Comparison of ENCODE assay signal across 8 cellular contexts in genomic region chr20:25233016-25233772, GRCh38. TPM values are rescaled to one million over a fixed set of nuclear protein-coding genes. Genes with fewer than 3 reads are reported as not detected.
A peak's percentile ranks its signal among the peaks of the same experiment; 100 is the strongest.
DNase-seq lines count a peak whose midpoint lies in the region; TF ChIP-seq lines count a peak whose summit lies in the region.

No MANE protein-coding gene starts in this region.

- no peak for TF ChIP-seq CTCF in fibroblast of mammary gland (conservative IDR thresholded peaks at IDR 0.05; ENCODE audit: control insufficient read depth, insufficient read depth, low read depth, low read length)

- H3K4me3 ChIP-seq in fibroblast of mammary gland (ENCODE audit: control insufficient read depth, low read depth, low read length), result no peak overlapping the region
- no peak overlapping the region for H3K4me3 ChIP-seq in effector memory CD4-positive, alpha-beta T cell (ENCODE audit: insufficient read depth, low read depth, low read length, poor library complexity, severe bottlenecking)

- H3K36me3 ChIP-seq in effector memory CD4-positive, alpha-beta T cell (ENCODE audit: control insufficient read depth, insufficient read depth, low read length), result no peaks in the 10 kb centered on the region

- in situ Hi-C loops in G401 (cut with HindIII; ENCODE audit: low sequenced_read_pairs), result no loop called here

- H3K27ac ChIP-seq in effector memory CD4-positive, alpha-beta T cell (ENCODE audit: insufficient read depth, low read length, poor library complexity, severe bottlenecking), result no peak overlapping the region

- intact Hi-C loops in posterior vena cava (cut with DNase I), result no loop called here

- H3K27me3 ChIP-seq in effector memory CD4-positive, alpha-beta T cell (replicated peaks; ENCODE audit: control insufficient read depth, insufficient read depth, low read length, poor library complexity, severe bottlenecking), result no peaks in the 10 kb centered on the region

- H3K9me3 ChIP-seq in effector memory CD4-positive, alpha-beta T cell (ENCODE audit: control insufficient read depth, low read length), result no peaks in the 10 kb centered on the region

- no peaks in the 10 kb centered on the region for H3K4me1 ChIP-seq in effector memory CD4-positive, alpha-beta T cell (ENCODE audit: control insufficient read depth, insufficient read depth, low read length, poor library complexity, severe bottlenecking)

- DNase-seq in G401 (ENCODE audit: low spot score), result peak; percentile 76
- DNase-seq in fibroblast of mammary gland (ENCODE audit: low read depth), result peak; percentile 88
- peak; percentile 90 for DNase-seq in posterior vena cava (ENCODE audit: low spot score)
- DNase-seq in activated CD8-positive, alpha-beta memory T cell treated with anti-CD3 and anti-CD28 coated beads for 24 hours, result no peak
- no peak for DNase-seq in activated effector memory CD4-positive, alpha-beta T cell treated with anti-CD3 and anti-CD28 coated beads, Interleukin-2, amount 50 U/mL, for 16 hours
- no peak for DNase-seq in central memory CD4-positive, alpha-beta T cell
- DNase-seq in effector memory CD4-positive, alpha-beta T cell, result no peak

TF ChIP-seq in PFSK-1, 5 proteins besides CTCF, POLR2A, EP300 and RAD21:
- TF ChIP-seq POLR2AphosphoS5 (IDR thresholded peaks at IDR 0.05; ENCODE audit: low read depth, low read length), result no peak
- TF ChIP-seq SIN3A (IDR thresholded peaks at IDR 0.05; ENCODE audit: borderline replicate concordance, insufficient read depth, low read length), result 0 out of 2 replicates have a peak, but pooled peaks have one; percentile 74
- TF ChIP-seq TAF1 (IDR thresholded peaks at IDR 0.05; ENCODE audit: borderline replicate concordance, insufficient read depth, low read length), result 0 out of 2 replicates have a peak, but pooled peaks have one; percentile 32
- 0 out of 4 replicates have a peak, but pooled peaks of 1 of the 2 experiments have one; percentile 50 for TF ChIP-seq REST (IDR thresholded peaks at IDR 0.05; ENCODE audit: insufficient read depth in 1 of 2, low read depth in 2 of 2, low read length in 2 of 2)
- no peak for TF ChIP-seq FOXP2 (optimal IDR thresholded peaks at IDR 0.05; ENCODE audit: borderline replicate concordance, extremely low read depth, extremely low read length, insufficient read depth)

RNA-seq across cellular contexts. Expression of gene PYGB, which starts 14.7 kb away (rescaled TPM):
- 48.4 and 63.3 TPM in 2 replicates for total RNA-seq in G401 (2014; rRNA removed; shearing (Covaris generic))
- 146 TPM for polyA plus RNA-seq in PFSK-1 (2012; ENCODE audit: insufficient read length, low read depth)
- total RNA-seq in posterior vena cava, result 100 to 1,000 TPM; 132 to 155 TPM

RNA-seq across cellular contexts. Expression of gene ENTPD6, which starts 37.7 kb away (rescaled TPM):
- total RNA-seq in G401 (2014; rRNA removed; shearing (Covaris generic)), result 68.3 and 71.3 TPM in 2 replicates
- polyA plus RNA-seq in PFSK-1 (2012; ENCODE audit: insufficient read length, low read depth), result 87.5 TPM
- total RNA-seq in posterior vena cava, result 10 to 100 TPM; 48.5 to 51.0 TPM

Comparison
In these comparisons a context has a peak if more than half of its experiments do, and no peak if none do; other contexts are left out.
1. DNase-seq: peak in G401 (single experiment), fibroblast of mammary gland (single experiment) and posterior vena cava (single experiment); none in activated CD8-positive, alpha-beta memory T cell treated with anti-CD3 and anti-CD28 coated beads for 24 hours (single experiment), activated effector memory CD4-positive, alpha-beta T cell treated with anti-CD3 and anti-CD28 coated beads, Interleukin-2, amount 50 U/mL, for 16 hours (single experiment), central memory CD4-positive, alpha-beta T cell (single experiment) and effector memory CD4-positive, alpha-beta T cell (0 of 3).